Comparison of ENCODE assay signal across 12 cellular contexts in the genomic region with DNA sequence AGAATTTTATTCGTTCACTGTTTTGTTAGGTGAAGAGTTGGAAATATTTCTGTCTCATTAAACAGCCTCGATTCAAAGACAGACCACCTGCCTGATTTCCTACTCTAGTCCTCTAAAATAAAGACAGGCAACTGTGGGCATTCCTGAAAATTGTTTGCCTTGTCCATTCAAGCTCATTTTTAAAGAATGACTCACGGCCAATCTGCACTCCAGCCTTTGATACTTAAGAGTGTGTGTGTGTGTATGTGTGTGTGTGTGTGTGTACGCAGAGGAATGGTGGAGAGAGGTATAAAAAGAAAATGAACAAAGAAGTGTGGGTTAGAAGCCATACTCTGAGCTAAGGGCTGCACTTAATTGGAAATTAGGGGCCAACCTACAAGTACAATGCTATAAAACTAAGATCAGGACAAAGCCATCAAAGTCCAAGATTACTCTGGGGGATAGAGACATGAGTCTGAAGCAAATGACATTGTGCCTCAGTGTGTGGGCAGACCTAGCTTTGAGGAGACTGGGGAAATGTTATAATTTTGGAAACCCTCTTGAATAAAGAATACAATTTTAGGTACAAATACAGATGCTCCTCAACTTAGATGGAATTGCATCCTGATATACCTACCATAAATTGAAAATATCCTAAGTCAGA. TPM values are rescaled to one million over a fixed set of nuclear protein-coding genes. Genes with fewer than 3 reads are reported as not detected.
A peak's percentile ranks its signal among the peaks of the same experiment; 100 is the strongest.
DNase-seq lines count a peak whose midpoint lies in the region; ATAC-seq and TF ChIP-seq lines count a peak whose summit lies in the region.
"Had no signal": no experiment of that assay in that cellular context is flagged by ENCODE, and none has a peak within 500 bp of the region (broad histone marks: within the 10 kb centered on the region; RNA-seq: fewer than 3 reads in every experiment).

No MANE protein-coding gene starts in this region.

- POLR2A ChIA-PET in MCF 10A (lab: Yijun Ruan, JAX): interaction anchor here (0.6 to 1.6 kb wide), 5 partner anchors 10 to 574 kb away, joined by 3 to 6 read pairs (median 4); partner anchors contain the start of gene CRADD

- no peak overlapping the region for H3K27ac Mint-ChIP-seq in MCF 10A (ENCODE audit: low read depth, unreplicated experiment)
- H3K27ac Mint-ChIP-seq: B cell had no signal

- peaks cover 10% of the 10 kb centered on the region for H3K4me1 Mint-ChIP-seq in MCF 10A (ENCODE audit: insufficient read depth, unreplicated experiment)

- TF ChIP-seq CTCF in MCF 10A (IDR thresholded peaks at IDR 0.05; ENCODE audit: unreplicated experiment): no peak
- TF ChIP-seq CTCF in breast epithelium (IDR thresholded peaks at IDR 0.05): no peak

- H3K9me3 ChIP-seq in breast epithelium (no peaks in the 10 kb centered on the region), aorta (ENCODE audit: control insufficient read depth, low read length) (no peaks in the 10 kb centered on the region)
- H3K9me3 ChIP-seq: ovary had no signal

- no peaks in the 10 kb centered on the region for H3K27me3 ChIP-seq in breast epithelium
- no peaks in the 10 kb centered on the region for H3K27me3 ChIP-seq in aorta (ENCODE audit: control insufficient read depth in 1 of 2, insufficient read depth in 2 of 2, low read length in 1 of 2)
- H3K27me3 ChIP-seq: ovary had no signal

- no TSS peak for BruUV-seq in MCF 10A (replicated peaks; lab: Mats Ljungman, UMichigan)

- in situ Hi-C loops in SK-MEL-5 (cut with HindIII; ENCODE audit: low pct_unique_long_range_greater_than_20kb, low sequenced_read_pairs): no loop called here

- peak; percentile 22 for ATAC-seq in aorta (ENCODE audit: low FRiP score)

- DNase-seq in MCF 10A (ENCODE audit: unreplicated experiment): peak; percentile 67
- no peak for DNase-seq in breast epithelium (ENCODE audit: low spot score in 2 of 2)
- peak; percentile 31 for DNase-seq in SK-MEL-5 (ENCODE audit: low read depth, low spot score)
- DNase-seq in foreskin melanocyte: peak; percentile 41
- no peak for DNase-seq in aorta
- DNase-seq in NCI-H524 (lab: John Stamatoyannopoulos, UW): no peak
- DNase-seq in GOT3 (lab: John Stamatoyannopoulos, UW): no peak
- DNase-seq in activated CD4-positive, alpha-beta T cell treated with anti-CD3 and anti-CD28 coated beads, Interleukin-2, amount 50 U/mL, for 48 hours: no peak
- DNase-seq: activated CD4-positive, alpha-beta T cell treated with anti-CD3 and anti-CD28 coated beads, Interleukin-2, amount 50 U/mL, for 4 hours; ovary had no signal

- no peaks in the 10 kb centered on the region for H3K9me3 Mint-ChIP-seq in MCF 10A (ENCODE audit: unreplicated experiment)
- H3K9me3 Mint-ChIP-seq: brain had no signal

- no peaks in the 10 kb centered on the region for H3K36me3 Mint-ChIP-seq in MCF 10A (ENCODE audit: insufficient read depth, unreplicated experiment)
- H3K36me3 Mint-ChIP-seq: brain had no signal

- intact Hi-C loops in MCF 10A (cut with micrococcal nuclease) (no loop called here), breast epithelium (cut with DNase I; ENCODE audit: low total_unique reads) (loop anchor here (2.0 kb wide), 1 partner anchor 22 kb away; no protein-coding TSS in a partner anchor), aorta (cut with DNase I) (no loop called here)

- CTCF ChIA-PET in MCF 10A (lab: Yijun Ruan, JAX): interaction anchor here (0.5 to 2.8 kb wide), 6 partner anchors 37 to 1219 kb away, joined by 3 to 16 read pairs (median 4); no protein-coding TSS in a partner anchor

- H3K27ac ChIP-seq in breast epithelium (no peak overlapping the region), aorta (ENCODE audit: low read depth in 1 of 2, low read length in 2 of 2) (no peak overlapping the region)
- H3K27ac ChIP-seq: ovary had no signal

- H3K4me3 Mint-ChIP-seq in MCF 10A (ENCODE audit: unreplicated experiment): no peak overlapping the region
- H3K4me3 Mint-ChIP-seq: B cell had no signal

- H3K4me3 ChIP-seq in breast epithelium (no peak overlapping the region), aorta (ENCODE audit: low read length in 2 of 2) (no peak overlapping the region)
- H3K4me3 ChIP-seq: ovary had no signal

- 14 to 15% methylated on average over 4 of the region's 4 CpGs for WGBS in aorta, 2 donors

- H3K27me3 Mint-ChIP-seq in MCF 10A (ENCODE audit: insufficient read depth, unreplicated experiment): no peaks in the 10 kb centered on the region

- H3K36me3 ChIP-seq in breast epithelium: no peaks in the 10 kb centered on the region
- no peaks in the 10 kb centered on the region for H3K36me3 ChIP-seq in aorta (ENCODE audit: control insufficient read depth in 1 of 2, insufficient read depth in 2 of 2, low read length in 1 of 2)
- H3K36me3 ChIP-seq: ovary had no signal

- H3K4me1 ChIP-seq in breast epithelium: no peaks in the 10 kb centered on the region
- no peaks in the 10 kb centered on the region for H3K4me1 ChIP-seq in aorta (ENCODE audit: control insufficient read depth in 1 of 2, insufficient read depth in 2 of 2, low read length in 2 of 2)

- TF ChIP-seq POLR2A in breast epithelium (IDR thresholded peaks at IDR 0.05): no peak

RNA-seq across cellular contexts. Expression of gene SOCS2, which starts 45.6 kb away (rescaled TPM):
- total RNA-seq in MCF 10A (2022) (38.7 and 44.9 TPM in 2 replicates), breast epithelium (10 to 100 TPM; 29.0 to 59.4 (median 59.0) TPM), aorta (10 to 100 TPM; 22.5 to 27.1 TPM)
- total RNA-seq in SK-MEL-5 (2014; rRNA removed; shearing (Covaris generic)): 21.0 and 31.9 TPM in 2 replicates
- polyA plus RNA-seq in SK-MEL-5 (2015; cell fraction: cytosol; rRNA removed): 22.1 and 28.0 TPM in 2 replicates
- 54.1 and 68.0 TPM in 2 replicates for polyA plus RNA-seq in SK-MEL-5 (2015; cell fraction: nucleus; rRNA removed)
- 10 to 100 TPM; 14.3 to 24.7 TPM for polyA plus RNA-seq in aorta

RNA-seq across cellular contexts. Expression of gene MRPL42, which starts 59.6 kb away (rescaled TPM):
- total RNA-seq in MCF 10A (2022) (76.9 and 90.2 TPM in 2 replicates), breast epithelium (10 to 100 TPM; 24.6 to 62.3 (median 41.0) TPM), aorta (10 to 100 TPM; 40.7 to 48.5 TPM)
- total RNA-seq in SK-MEL-5 (2014; rRNA removed; shearing (Covaris generic)): 128 TPM in 2 replicates
- 67.9 and 70.0 TPM in 2 replicates for polyA plus RNA-seq in SK-MEL-5 (2015; cell fraction: cytosol; rRNA removed)
- polyA plus RNA-seq in SK-MEL-5 (2015; cell fraction: nucleus; rRNA removed): 32.4 and 45.7 TPM in 2 replicates
- polyA plus RNA-seq in aorta: 10 to 100 TPM; 24.5 to 53.3 TPM

Comparison
In these comparisons a context has a peak if more than half of its experiments do, and no peak if none do; other contexts are left out.
1. DNase-seq: peak in MCF 10A (single experiment), SK-MEL-5 (single experiment) and foreskin melanocyte (single experiment); none in breast epithelium (0 of 2), aorta (0 of 2), NCI-H524 (0 of 2), GOT3 (single experiment) and activated CD4-positive, alpha-beta T cell treated with anti-CD3 and anti-CD28 coated beads, Interleukin-2, amount 50 U/mL, for 48 hours (0 of 2).